Comparison of ENCODE assay signal across 1 cellular context in genomic region chr6:69796627-69797390, GRCh38.
TF ChIP-seq lines count a peak whose summit lies in the region.

Gene LMBRD1, minus strand, starts transcription at chr6:69797010. Its CDS starts 129 bp downstream, at chr6:69796881.

TF ChIP-seq in K562, 482 proteins besides CTCF, POLR2A, EP300 and RAD21 (continued from another document and continues in another):
- TF ChIP-seq NEUROD1 (IDR thresholded peaks at IDR 0.05; ENCODE audit: borderline replicate concordance, low read depth, low read length, partially characterized antibody) (peak; percentile 70), CREB3L1 (IDR thresholded peaks at IDR 0.05; ENCODE audit: borderline replicate concordance, low read depth) (no peak), ZNF384 (IDR thresholded peaks at IDR 0.05; ENCODE audit: low read depth, low read length) (no peak), MBD2 (IDR thresholded peaks at IDR 0.05; ENCODE audit: borderline replicate concordance, low read depth) (0 out of 2 replicates have a peak, but pooled peaks have one; percentile 56), YY1 (IDR thresholded peaks at IDR 0.05; ENCODE audit: borderline replicate concordance in 1 of 3, control insufficient read depth in 1 of 3, extremely low read depth in 1 of 3, insufficient read depth in 3 of 3, insufficient read length in 1 of 3, insufficient replicate concordance in 2 of 3, low read depth in 1 of 3, low read length in 2 of 3) (peak; percentile 72 to 96 (median 88)), EHMT2 (IDR thresholded peaks at IDR 0.05) (peak; percentile 48; the same call in 1 of the 2 replicates), ZNF436 (CRISPR knock-in tag; IDR thresholded peaks at IDR 0.05) (no peak), ATF1 (CRISPR knock-in tag; IDR thresholded peaks at IDR 0.05) (no peak), ATF1 (tag; IDR thresholded peaks at IDR 0.05) (peak; percentile 72; the same call in 1 of the 2 replicates), SP1 (CRISPR knock-in tag; IDR thresholded peaks at IDR 0.05) (peak; percentile 98), NRF1 (conservative IDR thresholded peaks at IDR 0.05 in 1 of 2, IDR thresholded peaks at IDR 0.05 in 1 of 2) (peak; percentile 81 to 85), TFAP4 (CRISPR knock-in tag; IDR thresholded peaks at IDR 0.05; ENCODE audit: borderline replicate concordance) (peak; percentile 35; the same call in 1 of the 2 replicates), ZNF584 (CRISPR knock-in tag; IDR thresholded peaks at IDR 0.05; ENCODE audit: low read depth) (0 out of 2 replicates have a peak, but pooled peaks have one; percentile 11), RCOR1 (IDR thresholded peaks at IDR 0.05; ENCODE audit: borderline replicate concordance in 1 of 2, low read depth in 2 of 2, low read length in 2 of 2) (peak in 1 of 2 experiments; percentile 56; a peak in 1 of 4 replicates), BHLHE40 (IDR thresholded peaks at IDR 0.05; ENCODE audit: low read length) (peak; percentile 49), CEBPG (CRISPR knock-in tag; IDR thresholded peaks at IDR 0.05) (peak; percentile 75), CEBPG (tag; conservative IDR thresholded peaks at IDR 0.05 in 1 of 2, IDR thresholded peaks at IDR 0.05 in 1 of 2) (peak; percentile 74 to 82), EGR1 (conservative IDR thresholded peaks at IDR 0.05) (peak; percentile 85), RB1 (IDR thresholded peaks at IDR 0.05; ENCODE audit: low read depth) (peak; percentile 81), NFIC (IDR thresholded peaks at IDR 0.05) (0 out of 2 replicates have a peak, but pooled peaks have one; percentile 6), ZBTB2 (IDR thresholded peaks at IDR 0.05) (peak; percentile 92), ZNF507 (tag; conservative IDR thresholded peaks at IDR 0.05) (no peak), GMEB1 (CRISPR knock-in tag; IDR thresholded peaks at IDR 0.05) (peak; percentile 94), CBX3 (IDR thresholded peaks at IDR 0.05; ENCODE audit: borderline replicate concordance in 1 of 2, low read length in 2 of 2) (peak in 1 of 2 experiments; percentile 75; a peak in 1 of 3 replicates), ZNF175 (CRISPR knock-in tag; IDR thresholded peaks at IDR 0.05; ENCODE audit: low read depth) (no peak), POLR2G (IDR thresholded peaks at IDR 0.05; ENCODE audit: low read depth, low read length) (peak; percentile 88), ZBTB11 (CRISPR knock-in tag; IDR thresholded peaks at IDR 0.05) (no peak), PCBP1 (IDR thresholded peaks at IDR 0.05; ENCODE audit: low read depth, low read length, poor library complexity, severe bottlenecking) (peak; percentile 75), KLF13 (tag; IDR thresholded peaks at IDR 0.05; ENCODE audit: borderline replicate concordance, low read depth) (peak; percentile 87), MAZ (CRISPR knock-in tag; conservative IDR thresholded peaks at IDR 0.05 in 1 of 2, IDR thresholded peaks at IDR 0.05 in 1 of 2) (peak; percentile 95 to 99), ZNF197 (CRISPR knock-in tag; IDR thresholded peaks at IDR 0.05; ENCODE audit: low read depth) (no peak), DPF2 (IDR thresholded peaks at IDR 0.05) (peak; percentile 52; the same call in 1 of the 2 replicates), GABPA (tag; conservative IDR thresholded peaks at IDR 0.05; ENCODE audit: low read depth) (peak; percentile 80), CHD2 (IDR thresholded peaks at IDR 0.05; ENCODE audit: low read depth, low read length) (peak; percentile 79), TBP (optimal IDR thresholded peaks at IDR 0.05; ENCODE audit: low read depth, low read length) (peak; percentile 86), ATF3 (IDR thresholded peaks at IDR 0.05) (peak; percentile 82), ATF3 (CRISPR knock-in tag; conservative IDR thresholded peaks at IDR 0.05) (no peak), TEAD1 (CRISPR knock-in tag; IDR thresholded peaks at IDR 0.05) (0 out of 4 replicates have a peak, but pooled peaks of 1 of the 2 experiments have one; percentile 40), CBX2 (IDR thresholded peaks at IDR 0.05; ENCODE audit: insufficient read depth, low read length, poor library complexity, severe bottlenecking) (no peak)
- TF ChIP-seq, protein P1, sequence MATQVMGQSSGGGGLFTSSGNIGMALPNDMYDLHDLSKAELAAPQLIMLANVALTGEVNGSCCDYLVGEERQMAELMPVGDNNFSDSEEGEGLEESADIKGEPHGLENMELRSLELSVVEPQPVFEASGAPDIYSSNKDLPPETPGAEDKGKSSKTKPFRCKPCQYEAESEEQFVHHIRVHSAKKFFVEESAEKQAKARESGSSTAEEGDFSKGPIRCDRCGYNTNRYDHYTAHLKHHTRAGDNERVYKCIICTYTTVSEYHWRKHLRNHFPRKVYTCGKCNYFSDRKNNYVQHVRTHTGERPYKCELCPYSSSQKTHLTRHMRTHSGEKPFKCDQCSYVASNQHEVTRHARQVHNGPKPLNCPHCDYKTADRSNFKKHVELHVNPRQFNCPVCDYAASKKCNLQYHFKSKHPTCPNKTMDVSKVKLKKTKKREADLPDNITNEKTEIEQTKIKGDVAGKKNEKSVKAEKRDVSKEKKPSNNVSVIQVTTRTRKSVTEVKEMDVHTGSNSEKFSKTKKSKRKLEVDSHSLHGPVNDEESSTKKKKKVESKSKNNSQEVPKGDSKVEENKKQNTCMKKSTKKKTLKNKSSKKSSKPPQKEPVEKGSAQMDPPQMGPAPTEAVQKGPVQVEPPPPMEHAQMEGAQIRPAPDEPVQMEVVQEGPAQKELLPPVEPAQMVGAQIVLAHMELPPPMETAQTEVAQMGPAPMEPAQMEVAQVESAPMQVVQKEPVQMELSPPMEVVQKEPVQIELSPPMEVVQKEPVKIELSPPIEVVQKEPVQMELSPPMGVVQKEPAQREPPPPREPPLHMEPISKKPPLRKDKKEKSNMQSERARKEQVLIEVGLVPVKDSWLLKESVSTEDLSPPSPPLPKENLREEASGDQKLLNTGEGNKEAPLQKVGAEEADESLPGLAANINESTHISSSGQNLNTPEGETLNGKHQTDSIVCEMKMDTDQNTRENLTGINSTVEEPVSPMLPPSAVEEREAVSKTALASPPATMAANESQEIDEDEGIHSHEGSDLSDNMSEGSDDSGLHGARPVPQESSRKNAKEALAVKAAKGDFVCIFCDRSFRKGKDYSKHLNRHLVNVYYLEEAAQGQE (CRISPR knock-in tag; IDR thresholded peaks at IDR 0.05; ENCODE audit: low read depth): 0 out of 2 replicates have a peak, but pooled peaks have one; percentile 34
- TF ChIP-seq, protein P2, sequence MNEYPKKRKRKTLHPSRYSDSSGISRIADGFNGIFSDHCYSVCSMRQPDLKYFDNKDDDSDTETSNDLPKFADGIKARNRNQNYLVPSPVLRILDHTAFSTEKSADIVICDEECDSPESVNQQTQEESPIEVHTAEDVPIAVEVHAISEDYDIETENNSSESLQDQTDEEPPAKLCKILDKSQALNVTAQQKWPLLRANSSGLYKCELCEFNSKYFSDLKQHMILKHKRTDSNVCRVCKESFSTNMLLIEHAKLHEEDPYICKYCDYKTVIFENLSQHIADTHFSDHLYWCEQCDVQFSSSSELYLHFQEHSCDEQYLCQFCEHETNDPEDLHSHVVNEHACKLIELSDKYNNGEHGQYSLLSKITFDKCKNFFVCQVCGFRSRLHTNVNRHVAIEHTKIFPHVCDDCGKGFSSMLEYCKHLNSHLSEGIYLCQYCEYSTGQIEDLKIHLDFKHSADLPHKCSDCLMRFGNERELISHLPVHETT (CRISPR knock-in tag; conservative IDR thresholded peaks at IDR 0.05 in 1 of 2, IDR thresholded peaks at IDR 0.05 in 1 of 2): peak in 1 of 2 experiments; percentile 52; a peak in 2 of 4 replicates
- TF ChIP-seq, protein P3, sequence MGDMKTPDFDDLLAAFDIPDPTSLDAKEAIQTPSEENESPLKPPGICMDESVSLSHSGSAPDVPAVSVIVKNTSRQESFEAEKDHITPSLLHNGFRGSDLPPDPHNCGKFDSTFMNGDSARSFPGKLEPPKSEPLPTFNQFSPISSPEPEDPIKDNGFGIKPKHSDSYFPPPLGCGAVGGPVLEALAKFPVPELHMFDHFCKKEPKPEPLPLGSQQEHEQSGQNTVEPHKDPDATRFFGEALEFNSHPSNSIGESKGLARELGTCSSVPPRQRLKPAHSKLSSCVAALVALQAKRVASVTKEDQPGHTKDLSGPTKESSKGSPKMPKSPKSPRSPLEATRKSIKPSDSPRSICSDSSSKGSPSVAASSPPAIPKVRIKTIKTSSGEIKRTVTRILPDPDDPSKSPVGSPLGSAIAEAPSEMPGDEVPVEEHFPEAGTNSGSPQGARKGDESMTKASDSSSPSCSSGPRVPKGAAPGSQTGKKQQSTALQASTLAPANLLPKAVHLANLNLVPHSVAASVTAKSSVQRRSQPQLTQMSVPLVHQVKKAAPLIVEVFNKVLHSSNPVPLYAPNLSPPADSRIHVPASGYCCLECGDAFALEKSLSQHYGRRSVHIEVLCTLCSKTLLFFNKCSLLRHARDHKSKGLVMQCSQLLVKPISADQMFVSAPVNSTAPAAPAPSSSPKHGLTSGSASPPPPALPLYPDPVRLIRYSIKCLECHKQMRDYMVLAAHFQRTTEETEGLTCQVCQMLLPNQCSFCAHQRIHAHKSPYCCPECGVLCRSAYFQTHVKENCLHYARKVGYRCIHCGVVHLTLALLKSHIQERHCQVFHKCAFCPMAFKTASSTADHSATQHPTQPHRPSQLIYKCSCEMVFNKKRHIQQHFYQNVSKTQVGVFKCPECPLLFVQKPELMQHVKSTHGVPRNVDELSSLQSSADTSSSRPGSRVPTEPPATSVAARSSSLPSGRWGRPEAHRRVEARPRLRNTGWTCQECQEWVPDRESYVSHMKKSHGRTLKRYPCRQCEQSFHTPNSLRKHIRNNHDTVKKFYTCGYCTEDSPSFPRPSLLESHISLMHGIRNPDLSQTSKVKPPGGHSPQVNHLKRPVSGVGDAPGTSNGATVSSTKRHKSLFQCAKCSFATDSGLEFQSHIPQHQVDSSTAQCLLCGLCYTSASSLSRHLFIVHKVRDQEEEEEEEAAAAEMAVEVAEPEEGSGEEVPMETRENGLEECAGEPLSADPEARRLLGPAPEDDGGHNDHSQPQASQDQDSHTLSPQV (IDR thresholded peaks at IDR 0.05): peak; percentile 69
